Comparison of ENCODE assay signal across 8 cellular contexts in genomic region chr12:46473634-46474201, GRCh38.
DNase-seq lines count a peak whose midpoint lies in the region; ATAC-seq lines count a peak whose summit lies in the region.

No MANE protein-coding gene starts in this region.

- peaks cover 6% of the 10 kb centered on the region for H3K4me1 ChIP-seq in endocrine pancreas (ENCODE audit: control insufficient read depth, insufficient read depth, low read length)

- H3K9ac ChIP-seq in endocrine pancreas (ENCODE audit: control insufficient read depth, insufficient read depth, low read length): no peak overlapping the region

- no peaks in the 10 kb centered on the region for H3K36me3 ChIP-seq in endocrine pancreas (ENCODE audit: control insufficient read depth, insufficient read depth, low read length)

- peak overlapping the region; percentile 18 for H3K4me3 ChIP-seq in endocrine pancreas (ENCODE audit: control insufficient read depth, insufficient read depth, low read length)

- no peaks in the 10 kb centered on the region for H3K9me3 ChIP-seq in endocrine pancreas (ENCODE audit: control insufficient read depth, low read length)

- no peaks in the 10 kb centered on the region for H3K27me3 ChIP-seq in endocrine pancreas (ENCODE audit: control insufficient read depth, insufficient read depth, low read length)

- ATAC-seq in GM19438 (IDR thresholded peaks at IDR 0.05; ENCODE audit: low read depth, unreplicated experiment) (peak; percentile 90), HG03521 (IDR thresholded peaks at IDR 0.05; ENCODE audit: unreplicated experiment) (peak; percentile 45)

- DNase-seq in DMS153 treated with DMSO at 0.1 percent for 48 hours (lab: John Stamatoyannopoulos, UW; ENCODE audit: unreplicated experiment): peak; percentile 47
- peak; percentile 93 for DNase-seq in SIG-M5 treated with dmso at 0.1 percent for 504 hours (lab: John Stamatoyannopoulos, UW; ENCODE audit: unreplicated experiment)
- peak; percentile 63 for DNase-seq in mucosa of gallbladder (ENCODE audit: low spot score)
- DNase-seq in stimulated activated CD4-positive, alpha-beta T cell treated with anti-CD3 and anti-CD28 coated beads, Interleukin-1b, Interleukin-23, amount 100 ng/mL, for 48 hours: no peak
- no peak for DNase-seq in NK-92 treated with Interleukin-12 subunit alpha and Interleukin-12 subunit beta, amount 100 ng/mL, for 24 hours (lab: John Stamatoyannopoulos, UW)

Comparison
In these comparisons a context has a peak if more than half of its experiments do, and no peak if none do; other contexts are left out.
1. DNase-seq: peak in DMS153 treated with DMSO at 0.1 percent for 48 hours (single experiment), SIG-M5 treated with dmso at 0.1 percent for 504 hours (single experiment) and mucosa of gallbladder (single experiment); none in stimulated activated CD4-positive, alpha-beta T cell treated with anti-CD3 and anti-CD28 coated beads, Interleukin-1b, Interleukin-23, amount 100 ng/mL, for 48 hours (single experiment) and NK-92 treated with Interleukin-12 subunit alpha and Interleukin-12 subunit beta, amount 100 ng/mL, for 24 hours (single experiment).